ENCODE assay signal across 11 cellular contexts in the genomic region with DNA sequence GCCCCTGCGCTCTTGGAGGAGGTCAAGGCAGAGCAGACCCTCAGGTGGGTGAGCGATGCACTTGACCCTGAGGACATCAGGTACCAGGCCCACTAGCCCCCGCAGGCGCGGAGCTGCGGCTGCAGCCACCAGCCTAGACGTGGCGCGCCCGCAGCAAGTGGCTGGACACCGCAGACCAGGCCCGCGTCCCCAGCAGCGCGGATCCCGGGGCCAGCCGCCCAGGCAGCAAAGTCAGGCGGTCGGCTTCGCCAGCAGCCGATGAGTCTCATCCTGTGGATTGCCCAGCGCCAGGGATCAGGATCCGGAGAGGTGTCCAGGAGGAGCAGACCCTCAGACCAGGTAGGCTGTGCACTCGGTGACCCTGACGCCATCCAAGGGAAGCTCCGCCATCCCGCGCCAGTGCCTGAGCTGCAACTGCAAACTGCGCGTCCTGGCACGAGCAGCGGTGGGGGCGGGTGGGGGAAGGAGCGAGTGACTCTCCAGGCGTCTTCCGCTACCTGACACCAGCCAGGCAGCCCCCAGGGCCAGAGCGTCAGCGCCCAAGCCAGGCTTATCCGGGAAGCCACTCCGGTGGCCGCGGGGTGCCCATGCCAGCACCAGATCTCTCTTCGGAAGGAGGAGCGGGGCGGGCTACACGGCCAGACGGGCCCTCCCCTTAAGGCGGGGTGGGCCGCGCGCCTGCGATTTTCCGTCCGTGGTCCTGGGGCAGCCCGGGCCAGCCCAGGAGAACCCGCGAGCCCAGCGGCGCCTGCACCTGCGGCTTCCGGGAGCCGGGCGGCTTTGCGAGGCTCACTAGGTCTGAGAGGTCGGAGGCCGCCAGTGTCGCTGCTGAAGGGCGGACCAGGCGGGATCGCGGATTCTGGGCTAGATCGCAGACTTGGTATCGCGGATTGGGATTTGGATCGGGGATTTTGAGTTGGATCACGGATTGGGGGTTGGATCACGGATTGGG. TPM values are rescaled to one million over a fixed set of nuclear protein-coding genes. Genes with fewer than 3 reads are reported as not detected.
A peak's percentile ranks its signal among the peaks of the same experiment; 100 is the strongest.
DNase-seq lines count a peak whose midpoint lies in the region; ATAC-seq and TF ChIP-seq lines count a peak whose summit lies in the region.
"Not testable (repeated sequence)": the region's sequence is repeated elsewhere in the genome, so short reads cannot be mapped to it uniquely, and the experiment has no call there.
"Had no signal": no experiment of that assay in that cellular context is flagged by ENCODE, and none has a peak within 500 bp of the region (broad histone marks: within the 10 kb centered on the region; RNA-seq: fewer than 3 reads in every experiment).

No MANE protein-coding gene starts in this region.

- not testable (repeated sequence) for H3K4me3 ChIP-seq in lung

- intact Hi-C loops in activated CD4-positive, alpha-beta memory T cell treated with anti-CD3 and anti-CD28 coated beads for 36 hours (cut with micrococcal nuclease): not testable (repeated sequence)

- H3K36me3 ChIP-seq in lung (ENCODE audit: control insufficient read depth in 2 of 2, insufficient read depth in 2 of 2, low read length in 2 of 2): not testable (repeated sequence)

- peak; percentile 79 for DNase-seq in activated CD4-positive, alpha-beta memory T cell treated with anti-CD3 and anti-CD28 coated beads for 36 hours
- DNase-seq in activated naive CD4-positive, alpha-beta T cell (lab: John Stamatoyannopoulos, UW): peak in 3 of 4 experiments; percentile 23 to 49 (median 32)
- peak; percentile 11 for DNase-seq in effector CD8-positive, alpha-beta T cell (lab: John Stamatoyannopoulos, UW)
- DNase-seq in lung (ENCODE audit: low spot score): not testable (repeated sequence)
- DNase-seq in stimulated activated CD4-positive, alpha-beta T cell treated with anti-CD3 and anti-CD28 coated beads, Interleukin-1b, Interleukin-23, amount 100 ng/mL, for 4 hours (ENCODE audit: low read depth in 2 of 2): peak; percentile 25 to 40
- peak in 1 of 2 donors; percentile 49 for DNase-seq in stimulated activated naive CD8-positive, alpha-beta T cell treated with anti-CD3 and anti-CD28 coated beads, Interleukin-15, amount 100 ng/mL, for 72 hours

- not testable (repeated sequence) for H3K9me3 Mint-ChIP-seq in activated CD4-positive, alpha-beta memory T cell treated with anti-CD3 and anti-CD28 coated beads for 36 hours; stimulated activated naive CD8-positive, alpha-beta T cell treated with anti-CD3 and anti-CD28 coated beads, Interleukin-15, amount 100 ng/mL, for 72 hours

- ATAC-seq in GM18498 (IDR thresholded peaks at IDR 0.05; ENCODE audit: unreplicated experiment) (peak; percentile 82), HG03460 (IDR thresholded peaks at IDR 0.05; ENCODE audit: unreplicated experiment) (peak; percentile 81), lung (ENCODE audit: insufficient read depth, low FRiP score) (peak; percentile 69)
- peak; percentile 96 for ATAC-seq in stimulated activated naive CD8-positive, alpha-beta T cell treated with anti-CD3 and anti-CD28 coated beads, Interleukin-15, amount 100 ng/mL, for 72 hours

- H3K4me1 ChIP-seq in lung (ENCODE audit: control insufficient read depth in 2 of 2, insufficient read depth in 2 of 2, low read length in 2 of 2): not testable (repeated sequence)

- H3K4me3 Mint-ChIP-seq in activated CD4-positive, alpha-beta memory T cell treated with anti-CD3 and anti-CD28 coated beads for 36 hours: peak overlapping the region; percentile 81
- H3K4me3 Mint-ChIP-seq in stimulated activated naive CD8-positive, alpha-beta T cell treated with anti-CD3 and anti-CD28 coated beads, Interleukin-15, amount 100 ng/mL, for 72 hours: peak overlapping the region; percentile 56 to 91

- not testable (repeated sequence) for H3K9me3 ChIP-seq in lung (ENCODE audit: control insufficient read depth in 2 of 2, insufficient read depth in 1 of 2, low read length in 1 of 2)

- H3K27me3 Mint-ChIP-seq in activated CD4-positive, alpha-beta memory T cell treated with anti-CD3 and anti-CD28 coated beads for 36 hours: not testable (repeated sequence)
- peaks cover 30% of the 10 kb centered on the region for H3K27me3 Mint-ChIP-seq in stimulated activated naive CD8-positive, alpha-beta T cell treated with anti-CD3 and anti-CD28 coated beads, Interleukin-15, amount 100 ng/mL, for 72 hours

- POLR2A ChIA-PET in activated CD4-positive, alpha-beta memory T cell treated with anti-CD3 and anti-CD28 coated beads for 36 hours (lab: Charles Lee): not testable (repeated sequence)

- not testable (repeated sequence) for H3K4me1 Mint-ChIP-seq in activated CD4-positive, alpha-beta memory T cell treated with anti-CD3 and anti-CD28 coated beads for 36 hours (ENCODE audit: low read depth); stimulated activated naive CD8-positive, alpha-beta T cell treated with anti-CD3 and anti-CD28 coated beads, Interleukin-15, amount 100 ng/mL, for 72 hours

- CTCF ChIA-PET in activated CD4-positive, alpha-beta memory T cell treated with anti-CD3 and anti-CD28 coated beads for 36 hours (lab: Charles Lee): not testable (repeated sequence)

- not testable (repeated sequence) for H3K27me3 ChIP-seq in lung (ENCODE audit: control insufficient read depth, insufficient read depth)

- peak overlapping the region; percentile 91 for H3K27ac Mint-ChIP-seq in activated CD4-positive, alpha-beta memory T cell treated with anti-CD3 and anti-CD28 coated beads for 36 hours
- H3K27ac Mint-ChIP-seq in stimulated activated naive CD8-positive, alpha-beta T cell treated with anti-CD3 and anti-CD28 coated beads, Interleukin-15, amount 100 ng/mL, for 72 hours: peak overlapping the region in 1 of 2 donors; percentile 98

- 6% methylated on average over 17 to 37 of the region's 77 CpGs for WGBS in lung, 2 donors

- not testable (repeated sequence) for H3K27ac ChIP-seq in lung (ENCODE audit: low read depth in 1 of 2, low read length in 1 of 2)

- TF ChIP-seq CTCF in lung (IDR thresholded peaks at IDR 0.05; ENCODE audit: control extremely low read depth, extremely low read depth): not testable (repeated sequence)

- not testable (repeated sequence) for H3K36me3 Mint-ChIP-seq in activated CD4-positive, alpha-beta memory T cell treated with anti-CD3 and anti-CD28 coated beads for 36 hours

RNA-seq across cellular contexts. Expression of gene PROP1, which starts 10.4 kb away (rescaled TPM):
- total RNA-seq in activated CD4-positive, alpha-beta memory T cell treated with anti-CD3 and anti-CD28 coated beads for 36 hours: not detected
- not detected for total RNA-seq in lung
- polyA plus RNA-seq in lung: not detected
- total RNA-seq: M059J, renal cortical epithelial cell, transverse colon had no signal
